ENCODE assay signal across 22 cellular contexts in genomic region chr11:104774578-104774977, GRCh38.
A peak's percentile ranks its signal among the peaks of the same experiment; 100 is the strongest.
DNase-seq lines count a peak whose midpoint lies in the region; ATAC-seq, FAIRE-seq and TF ChIP-seq lines count a peak whose summit lies in the region.
"Had no signal": no experiment of that assay in that cellular context is flagged by ENCODE, and none has a peak within 500 bp of the region (broad histone marks: within the 10 kb centered on the region; RNA-seq: fewer than 3 reads in every experiment).

No MANE protein-coding gene starts in this region.

- H3K4me3 Mint-ChIP-seq in WTC11: no peak overlapping the region
- H3K4me3 Mint-ChIP-seq: CD4-positive, CD25-positive, alpha-beta regulatory T cell; CD8-positive, alpha-beta memory T cell; H9 had no signal

- no peaks in the 10 kb centered on the region; the same call in 1 of the 2 replicates for H3K27me3 Mint-ChIP-seq in WTC11 (ENCODE audit: low read depth)
- H3K27me3 Mint-ChIP-seq: CD4-positive, CD25-positive, alpha-beta regulatory T cell; CD8-positive, alpha-beta memory T cell had no signal

- H3K9ac ChIP-seq in smooth muscle cell (ENCODE audit: low read depth): no peak overlapping the region
- H3K9ac ChIP-seq: KMS-11 had no signal

- H3K79me2 ChIP-seq in smooth muscle cell (ENCODE audit: low read depth): no peaks in the 10 kb centered on the region

- POLR2A ChIA-PET in WTC11 (lab: Charles Lee): no interaction called here

- H3F3A ChIP-seq in smooth muscle cell (ENCODE audit: low read depth): peaks cover 7% of the 10 kb centered on the region

- H3K4me2 ChIP-seq in smooth muscle cell: no peak overlapping the region
- H3K4me2 ChIP-seq: KMS-11 had no signal

- H3K36me3 Mint-ChIP-seq in WTC11: peaks cover 53% of the 10 kb centered on the region
- H3K36me3 Mint-ChIP-seq: CD4-positive, CD25-positive, alpha-beta regulatory T cell had no signal

- H2AFZ ChIP-seq in smooth muscle cell (ENCODE audit: low read depth): no peak overlapping the region

- FAIRE-seq in GM19239 (lab: Jason Lieb, UNC): peak; percentile 48
- FAIRE-seq: A204.1, GM12892, GM18507, H1 had no signal

- H3K27me3 ChIP-seq in smooth muscle cell (ENCODE audit: low read depth): no peaks in the 10 kb centered on the region
- H3K27me3 ChIP-seq in SJCRH30: no peaks in the 10 kb centered on the region
- H3K27me3 ChIP-seq: BE2C had no signal

- no peak for DNase-seq in GM19239 (ENCODE audit: insufficient read length, low spot score)
- DNase-seq in WTC11 (ENCODE audit: low spot score): no peak
- DNase-seq in smooth muscle cell (lab: John Stamatoyannopoulos, UW; ENCODE audit: unreplicated experiment): no peak
- no peak for DNase-seq in SJCRH30
- no peak for DNase-seq in HCEC 1CT
- DNase-seq: ACHN; BE2C; C1 segment of cervical spinal cord; CD4-positive, CD25-positive, alpha-beta regulatory T cell; CD8-positive, alpha-beta memory T cell; COR-L47; DMS 273 treated with DMSO at 0.1 percent for 48 hours; DMS79; GDM1; H9 had no signal

- no peaks in the 10 kb centered on the region for H4K20me1 ChIP-seq in smooth muscle cell (ENCODE audit: low read depth)

- H3K9me3 ChIP-seq in smooth muscle cell (replicated peaks; ENCODE audit: low read depth): no peaks in the 10 kb centered on the region
- no peaks in the 10 kb centered on the region for H3K9me3 ChIP-seq in SJCRH30 (replicated peaks)
- H3K9me3 ChIP-seq: BE2C had no signal

- TF ChIP-seq CTCF in 22Rv1 (IDR thresholded peaks at IDR 0.05): no peak
- TF ChIP-seq CTCF in WTC11 (IDR thresholded peaks at IDR 0.05): no peak
- TF ChIP-seq CTCF in smooth muscle cell (IDR thresholded peaks at IDR 0.05; ENCODE audit: borderline replicate concordance, insufficient read depth, poor library complexity, severe bottlenecking): no peak

- no peak overlapping the region for H3K4me3 ChIP-seq in smooth muscle cell
- H3K4me3 ChIP-seq in SJCRH30: no peak overlapping the region

- CTCF ChIA-PET in WTC11 (lab: Charles Lee): no interaction called here

- peaks cover 3% of the 10 kb centered on the region for H3K4me1 ChIP-seq in smooth muscle cell (ENCODE audit: low read depth)
- no peaks in the 10 kb centered on the region for H3K4me1 ChIP-seq in SJCRH30

- H3K27ac ChIP-seq in 22Rv1: peak overlapping the region; percentile 32; the same call in 1 of the 2 replicates
- H3K27ac ChIP-seq in smooth muscle cell (ENCODE audit: low read depth): peak overlapping the region; percentile 86
- H3K27ac ChIP-seq in SJCRH30: no peak overlapping the region
- H3K27ac ChIP-seq: KMS-11 had no signal

- H3K9me3 Mint-ChIP-seq in WTC11: peaks cover 51% of the 10 kb centered on the region
- H3K9me3 Mint-ChIP-seq: CD8-positive, alpha-beta memory T cell had no signal

- ATAC-seq in WTC11 (no peak), HG02973 (IDR thresholded peaks at IDR 0.05; ENCODE audit: unreplicated experiment) (no peak)

- H3K27ac Mint-ChIP-seq in WTC11: peak overlapping the region; percentile 50
- H3K27ac Mint-ChIP-seq: CD4-positive, CD25-positive, alpha-beta regulatory T cell; CD8-positive, alpha-beta memory T cell; H9 had no signal

- no peaks in the 10 kb centered on the region for H3K36me3 ChIP-seq in smooth muscle cell (ENCODE audit: low read depth)
- no peaks in the 10 kb centered on the region for H3K36me3 ChIP-seq in SJCRH30
- H3K36me3 ChIP-seq: BE2C had no signal

- peaks cover 26% of the 10 kb centered on the region for H3K4me1 Mint-ChIP-seq in WTC11

- 93% methylated on average over 2 of the region's 2 CpGs for WGBS in smooth muscle cell (ENCODE audit: low lambda C conversion rate)

TF ChIP-seq in WTC11, 78 proteins besides CTCF, POLR2A, EP300 and RAD21:
- no peak for TF ChIP-seq MAX (CRISPR knock-in tag; IDR thresholded peaks at IDR 0.05)
- TF ChIP-seq ZNF317 (CRISPR knock-in tag; IDR thresholded peaks at IDR 0.05; ENCODE audit: borderline replicate concordance, low read depth): 0 out of 2 replicates have a peak, but pooled peaks have one; percentile 18
